ENCODE assay signal across 29 cellular contexts in the genomic region with DNA sequence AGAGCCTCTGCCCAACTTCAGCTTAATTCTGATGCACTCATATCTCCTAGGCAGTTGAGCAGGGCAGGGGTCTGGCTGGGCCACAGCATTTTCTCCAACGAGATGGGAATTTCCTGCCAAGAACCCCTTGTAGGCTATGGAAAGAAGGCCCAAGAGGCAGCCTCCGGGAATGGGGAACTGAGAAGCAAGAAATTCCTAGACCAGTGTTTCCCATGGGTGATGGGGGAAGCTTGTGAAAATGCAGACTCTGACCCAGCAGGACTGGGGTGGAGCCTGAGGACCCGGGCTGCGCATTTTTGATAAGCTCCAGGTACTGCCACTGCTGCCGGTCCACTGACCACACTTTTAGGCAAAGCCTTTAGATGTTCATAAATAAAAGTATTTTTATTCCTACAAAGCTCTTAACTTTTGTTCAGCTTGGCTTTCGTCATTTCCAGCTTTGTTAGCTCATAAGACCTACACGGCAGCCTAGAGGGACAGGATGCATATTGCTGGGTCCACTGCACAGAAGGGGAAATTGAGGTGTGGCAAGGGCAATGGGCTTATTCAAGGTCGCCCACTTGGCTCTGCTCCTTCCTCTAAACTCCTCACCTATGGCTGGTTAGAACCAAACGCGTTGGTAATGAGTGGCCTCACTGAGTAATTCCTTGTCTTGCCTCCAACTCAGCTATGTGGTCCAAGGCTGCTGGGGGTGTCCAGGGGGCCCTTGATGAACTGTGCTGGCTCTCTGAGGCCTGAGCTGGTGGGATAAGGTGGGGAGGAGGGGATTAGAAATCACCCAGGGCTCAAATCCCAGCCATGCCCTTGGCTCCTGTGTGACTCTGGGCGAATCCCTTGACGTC. TPM values are rescaled to one million over a fixed set of nuclear protein-coding genes. Genes with fewer than 3 reads are reported as not detected.
DNase-seq lines count a peak whose midpoint lies in the region; ATAC-seq and TF ChIP-seq lines count a peak whose summit lies in the region.
"Had no signal": no experiment of that assay in that cellular context is flagged by ENCODE, and none has a peak within 500 bp of the region (broad histone marks: within the 10 kb centered on the region; RNA-seq: fewer than 3 reads in every experiment).

No MANE protein-coding gene starts in this region.

- H3K27ac ChIP-seq in heart left ventricle (peak overlapping the region in 2 of 12 donors; percentile 20 to 28), ovary (no peak overlapping the region), uterus (peak overlapping the region; percentile 20 to 46)
- H3K27ac ChIP-seq in CD8-positive, alpha-beta memory T cell (ENCODE audit: low read depth, low read length): no peak overlapping the region
- H3K27ac ChIP-seq: brain microvascular endothelial cell, coronary artery, Peyer's patch, WERI-Rb-1 had no signal

- H3K27me3 ChIP-seq in heart left ventricle: no peaks in the 10 kb centered on the region
- no peaks in the 10 kb centered on the region for H3K27me3 ChIP-seq in ovary
- H3K27me3 ChIP-seq in uterus: no peaks in the 10 kb centered on the region
- no peaks in the 10 kb centered on the region for H3K27me3 ChIP-seq in CD8-positive, alpha-beta memory T cell (ENCODE audit: insufficient read depth, low read length, poor library complexity, severe bottlenecking)
- H3K27me3 ChIP-seq: brain microvascular endothelial cell, Peyer's patch had no signal

- peak in 3 of 5 donors; percentile 3 to 28 (median 27) for DNase-seq in heart left ventricle
- no peak for DNase-seq in cardiac septum (ENCODE audit: low spot score)
- peak; percentile 1 for DNase-seq in glutamatergic neuron
- peak in 3 of 5 donors; percentile 9 to 11 (median 10) for DNase-seq in ovary
- DNase-seq in uterus: peak in 1 of 2 donors; percentile 9
- DNase-seq in OCI-M1 (lab: John Stamatoyannopoulos, UW): no peak
- no peak for DNase-seq in activated CD8-positive, alpha-beta T cell treated with anti-CD3 and anti-CD28 coated beads for 36 hours
- DNase-seq in CD8-positive, alpha-beta memory T cell: no peak
- DNase-seq: activated CD4-positive, alpha-beta T cell treated with anti-CD3 and anti-CD28 coated beads for 48 hours; activated T-cell treated with anti-CD3 and anti-CD28 coated beads, Interleukin-2, amount 50 U/mL, for 1 hour; brain microvascular endothelial cell; DMS79; effector memory CD8-positive, alpha-beta T cell; foreskin fibroblast; GDM1; KBM-7; naive thymus-derived CD4-positive, alpha-beta T cell; NCI-H1417; NCI-H2029 treated with DMSO at 0.1 percent for 48 hours; NCI-H526 treated with DMSO at 0.1 percent for 48 hours; occipital lobe; stimulated activated CD4-positive, alpha-beta T cell treated with anti-CD3 and anti-CD28 coated beads, Interleukin-4, amount 100 ng/mL, for 24 hours; SW 1271; T-helper 9 cell; WERI-Rb-1 had no signal

- TF ChIP-seq CTCF in heart left ventricle (IDR thresholded peaks at IDR 0.05): no peak
- TF ChIP-seq CTCF in glutamatergic neuron (IDR thresholded peaks at IDR 0.05; ENCODE audit: partially characterized antibody, unreplicated experiment): no peak
- TF ChIP-seq CTCF in ovary (IDR thresholded peaks at IDR 0.05): no peak
- no peak for TF ChIP-seq CTCF in uterus (IDR thresholded peaks at IDR 0.05)
- no peak for TF ChIP-seq CTCF in activated CD8-positive, alpha-beta T cell treated with anti-CD3 and anti-CD28 coated beads for 36 hours (IDR thresholded peaks at IDR 0.05)

- H3K36me3 Mint-ChIP-seq in glutamatergic neuron (ENCODE audit: unreplicated experiment): no peaks in the 10 kb centered on the region
- H3K36me3 Mint-ChIP-seq in activated CD8-positive, alpha-beta T cell treated with anti-CD3 and anti-CD28 coated beads for 36 hours (ENCODE audit: low read depth): no peaks in the 10 kb centered on the region
- peaks cover 0 to 6% (median 0%) of the 10 kb centered on the region in 3 donors for H3K36me3 Mint-ChIP-seq in CD8-positive, alpha-beta memory T cell
- H3K36me3 Mint-ChIP-seq: naive thymus-derived CD4-positive, alpha-beta T cell; stimulated activated memory B cell treated with anti-CD40 and anti-IgM and Interleukin-4, amounts not matched to agents 10 μg/mL and 1 μg/mL and 100 μg/mL, for 72 hours had no signal

- 73 to 77% (median 75%) methylated on average over 11 to 12 of the region's 12 CpGs for WGBS in heart left ventricle, 4 donors
- 68 to 78% (median 68%) methylated on average over 12 of the region's 12 CpGs for WGBS in ovary, 3 donors

- CTCF ChIA-PET in activated CD8-positive, alpha-beta T cell treated with anti-CD3 and anti-CD28 coated beads for 36 hours (lab: Charles Lee): interaction anchor here (1.8 kb wide), 1 partner anchor 52 kb away, joined by 5 read pairs; no protein-coding TSS in a partner anchor
- CTCF ChIA-PET in CD8-positive, alpha-beta memory T cell (lab: Charles Lee): no interaction called here

- H3K4me3 Mint-ChIP-seq in glutamatergic neuron (ENCODE audit: unreplicated experiment): no peak overlapping the region
- H3K4me3 Mint-ChIP-seq in activated CD8-positive, alpha-beta T cell treated with anti-CD3 and anti-CD28 coated beads for 36 hours: no peak overlapping the region
- no peak overlapping the region for H3K4me3 Mint-ChIP-seq in CD8-positive, alpha-beta memory T cell
- H3K4me3 Mint-ChIP-seq: effector memory CD8-positive, alpha-beta T cell; naive thymus-derived CD4-positive, alpha-beta T cell; stimulated activated memory B cell treated with anti-CD40 and anti-IgM and Interleukin-4, amounts not matched to agents 10 μg/mL and 1 μg/mL and 100 μg/mL, for 72 hours had no signal

- H3K4me1 ChIP-seq in heart left ventricle (peaks cover 0 to 72% (median 34%) of the 10 kb centered on the region in 12 donors), ovary (ENCODE audit: insufficient read depth) (peaks cover 9% of the 10 kb centered on the region), uterus (peaks cover 15 to 27% of the 10 kb centered on the region in 2 donors)
- H3K4me1 ChIP-seq in CD8-positive, alpha-beta memory T cell (ENCODE audit: insufficient read depth, low read length): no peaks in the 10 kb centered on the region

- intact Hi-C loops in heart left ventricle (cut with DNase I) (no loop called here), cardiac septum (cut with DNase I) (no loop called here), ovary (cut with DNase I) (no loop called here), uterus (cut with DNase I; ENCODE audit: low total_unique reads) (no loop called here)
- intact Hi-C loops in activated CD8-positive, alpha-beta T cell treated with anti-CD3 and anti-CD28 coated beads for 36 hours (cut with micrococcal nuclease): no loop called here

- peaks cover 6% of the 10 kb centered on the region for H3K9me3 Mint-ChIP-seq in glutamatergic neuron (ENCODE audit: unreplicated experiment)
- no peaks in the 10 kb centered on the region for H3K9me3 Mint-ChIP-seq in activated CD8-positive, alpha-beta T cell treated with anti-CD3 and anti-CD28 coated beads for 36 hours
- no peaks in the 10 kb centered on the region for H3K9me3 Mint-ChIP-seq in CD8-positive, alpha-beta memory T cell
- H3K9me3 Mint-ChIP-seq: effector memory CD8-positive, alpha-beta T cell; naive thymus-derived CD4-positive, alpha-beta T cell; stimulated activated memory B cell treated with anti-CD40 and anti-IgM and Interleukin-4, amounts not matched to agents 10 μg/mL and 1 μg/mL and 100 μg/mL, for 72 hours had no signal

- H3K4me1 Mint-ChIP-seq in glutamatergic neuron (ENCODE audit: low read depth, unreplicated experiment): peaks cover 2% of the 10 kb centered on the region
- H3K4me1 Mint-ChIP-seq in activated CD8-positive, alpha-beta T cell treated with anti-CD3 and anti-CD28 coated beads for 36 hours (ENCODE audit: low read depth): peaks cover 5% of the 10 kb centered on the region
- H3K4me1 Mint-ChIP-seq in CD8-positive, alpha-beta memory T cell: peaks cover 0 to 8% (median 3%) of the 10 kb centered on the region in 3 donors

- no peak for TF ChIP-seq EP300 in ovary (IDR thresholded peaks at IDR 0.05)

- TF ChIP-seq POLR2A in heart left ventricle (IDR thresholded peaks at IDR 0.05) (no peak), ovary (IDR thresholded peaks at IDR 0.05) (no peak), uterus (IDR thresholded peaks at IDR 0.05) (no peak)

- ATAC-seq in heart left ventricle: no peak
- ATAC-seq in activated CD8-positive, alpha-beta T cell treated with anti-CD3 and anti-CD28 coated beads for 36 hours: no peak
- ATAC-seq: effector memory CD8-positive, alpha-beta T cell; left colon; naive thymus-derived CD4-positive, alpha-beta T cell; stimulated activated memory B cell treated with anti-CD40 and anti-IgM and Interleukin-4, amounts not matched to agents 10 μg/mL and 1 μg/mL and 100 μg/mL, for 72 hours had no signal

- H3K36me3 ChIP-seq in heart left ventricle (peaks cover 0 to 52% (median 19%) of the 10 kb centered on the region in 9 donors), ovary (no peaks in the 10 kb centered on the region), uterus (no peaks in the 10 kb centered on the region)
- H3K36me3 ChIP-seq in CD8-positive, alpha-beta memory T cell (ENCODE audit: insufficient read depth, low read length): no peaks in the 10 kb centered on the region
- H3K36me3 ChIP-seq: WERI-Rb-1 had no signal

- H3K27me3 Mint-ChIP-seq in glutamatergic neuron (ENCODE audit: unreplicated experiment): peaks cover 3% of the 10 kb centered on the region
- no peaks in the 10 kb centered on the region for H3K27me3 Mint-ChIP-seq in activated CD8-positive, alpha-beta T cell treated with anti-CD3 and anti-CD28 coated beads for 36 hours
- H3K27me3 Mint-ChIP-seq in CD8-positive, alpha-beta memory T cell: no peaks in the 10 kb centered on the region
- H3K27me3 Mint-ChIP-seq: effector memory CD8-positive, alpha-beta T cell; naive thymus-derived CD4-positive, alpha-beta T cell; stimulated activated memory B cell treated with anti-CD40 and anti-IgM and Interleukin-4, amounts not matched to agents 10 μg/mL and 1 μg/mL and 100 μg/mL, for 72 hours had no signal

- H3K27ac Mint-ChIP-seq in glutamatergic neuron (ENCODE audit: unreplicated experiment): no peak overlapping the region
- no peak overlapping the region for H3K27ac Mint-ChIP-seq in activated CD8-positive, alpha-beta T cell treated with anti-CD3 and anti-CD28 coated beads for 36 hours
- peak overlapping the region in 1 of 8 donors; percentile 11 for H3K27ac Mint-ChIP-seq in CD8-positive, alpha-beta memory T cell
- H3K27ac Mint-ChIP-seq: stimulated activated memory B cell treated with anti-CD40 and anti-IgM and Interleukin-4, amounts not matched to agents 10 μg/mL and 1 μg/mL and 100 μg/mL, for 72 hours had no signal

- H3K4me3 ChIP-seq in heart left ventricle: no peak overlapping the region
- H3K4me3 ChIP-seq in ovary: no peak overlapping the region
- no peak overlapping the region for H3K4me3 ChIP-seq in uterus
- H3K4me3 ChIP-seq in CD8-positive, alpha-beta memory T cell (ENCODE audit: low read length): no peak overlapping the region
- H3K4me3 ChIP-seq: coronary artery, Peyer's patch had no signal

- H3K9me3 ChIP-seq in heart left ventricle (no peaks in the 10 kb centered on the region), ovary (no peaks in the 10 kb centered on the region), uterus (no peaks in the 10 kb centered on the region)
- no peaks in the 10 kb centered on the region for H3K9me3 ChIP-seq in CD8-positive, alpha-beta memory T cell (ENCODE audit: low read length)
- H3K9me3 ChIP-seq: Peyer's patch had no signal

- POLR2A ChIA-PET in activated CD8-positive, alpha-beta T cell treated with anti-CD3 and anti-CD28 coated beads for 36 hours (lab: Charles Lee): no interaction called here
- POLR2A ChIA-PET in CD8-positive, alpha-beta memory T cell (lab: Charles Lee): no interaction called here

RNA-seq across cellular contexts. Expression of gene ZCCHC24, which starts 29.5 kb away (rescaled TPM):
- total RNA-seq in heart left ventricle (100 to 1,000 TPM in 1 of 9 donors, 10 to 100 TPM in 8; 44.8 to 122 (median 51.9) TPM), cardiac septum (56.6 TPM), glutamatergic neuron (ENCODE audit: unreplicated experiment) (3.0 TPM), ovary (10 to 100 TPM; 21.6 to 92.1 (median 72.0) TPM), uterus (100 to 1,000 TPM in 1 of 4 donors, 10 to 100 TPM in 3; 32.8 to 122 (median 37.7) TPM)
- polyA plus RNA-seq in heart left ventricle (10 to 100 TPM; 18.7 to 40.7 TPM), ovary (10 to 100 TPM; 33.5 to 35.9 TPM)
- total RNA-seq in activated CD8-positive, alpha-beta T cell treated with anti-CD3 and anti-CD28 coated beads for 36 hours: 1 to 10 TPM; 1.0 to 1.7 TPM
- total RNA-seq in CD8-positive, alpha-beta memory T cell: under 1 TPM; 0.83 to 1.00 TPM
- polyA plus RNA-seq in CD8-positive, alpha-beta memory T cell: 1.4 TPM

Comparison
In these comparisons a context has a peak if more than half of its experiments do, and no peak if none do; other contexts are left out.
1. DNase-seq: peak in heart left ventricle (3 of 5), glutamatergic neuron (single experiment) and ovary (3 of 5); none in cardiac septum (single experiment), OCI-M1 (single experiment), activated CD8-positive, alpha-beta T cell treated with anti-CD3 and anti-CD28 coated beads for 36 hours (single experiment) and CD8-positive, alpha-beta memory T cell (0 of 5).
2. H3K27ac ChIP-seq: peak in uterus (2 of 2); none in ovary (0 of 2) and CD8-positive, alpha-beta memory T cell (single experiment).